Comparison of ENCODE assay signal across 10 cellular contexts in genomic region chr17:10875984-10876555, GRCh38. TPM values are rescaled to one million over a fixed set of nuclear protein-coding genes. Genes with fewer than 3 reads are reported as not detected.
A peak's percentile ranks its signal among the peaks of the same experiment; 100 is the strongest.
DNase-seq lines count a peak whose midpoint lies in the region; ATAC-seq, FAIRE-seq and TF ChIP-seq lines count a peak whose summit lies in the region.
"Had no signal": no experiment of that assay in that cellular context is flagged by ENCODE, and none has a peak within 500 bp of the region (broad histone marks: within the 10 kb centered on the region; RNA-seq: fewer than 3 reads in every experiment).

No MANE protein-coding gene starts in this region.

- peak; percentile 50 for TF ChIP-seq CTCF in CD4-positive, alpha-beta T cell (IDR thresholded peaks at IDR 0.05)
- TF ChIP-seq CTCF in GM23338 (conservative IDR thresholded peaks at IDR 0.05; ENCODE audit: low read depth in 2 of 2), result peak; percentile 71 to 79
- TF ChIP-seq CTCF in right lobe of liver (IDR thresholded peaks at IDR 0.05), result peak; percentile 67 to 77 (median 72)
- TF ChIP-seq CTCF in tibial nerve (IDR thresholded peaks at IDR 0.05), result peak; percentile 49 to 70 (median 62)

- intact Hi-C loops in CD4-positive, alpha-beta T cell (cut with DNase I, micrococcal nuclease), result no loop called here
- intact Hi-C loops in right lobe of liver (cut with DNase I), result no loop called here

- no peak overlapping the region for H3K27ac Mint-ChIP-seq in CD4-positive, alpha-beta T cell
- no peak overlapping the region for H3K27ac Mint-ChIP-seq in GM23338

- peaks cover 57% of the 10 kb centered on the region for H3K27me3 Mint-ChIP-seq in CD4-positive, alpha-beta T cell
- H3K27me3 Mint-ChIP-seq in GM23338 (ENCODE audit: insufficient read depth, low read depth, poor library complexity), result no peaks in the 10 kb centered on the region

- H3K9me2 ChIP-seq in GM23338 (ENCODE audit: insufficient read depth), result no peaks in the 10 kb centered on the region

- no peaks in the 10 kb centered on the region for H3K79me2 ChIP-seq in GM23338 (replicated peaks; ENCODE audit: insufficient read depth)

- H3K4me3 ChIP-seq in GM23338 (no peak overlapping the region), right lobe of liver (no peak overlapping the region), tibial nerve (no peak overlapping the region)
- H3K4me3 ChIP-seq: SK-N-MC had no signal

- H2AFZ ChIP-seq in GM23338, result no peak overlapping the region

- POLR2A ChIA-PET in CD4-positive, alpha-beta T cell (lab: Charles Lee), result no interaction called here

- no peaks in the 10 kb centered on the region for H4K20me1 ChIP-seq in GM23338 (replicated peaks; ENCODE audit: insufficient read depth)

- WGBS in right lobe of liver (ENCODE audit: insufficient coverage, low coverage, low lambda C conversion rate, missing lambda C conversion rate), result 0% methylated on average over 7 of the region's 7 CpGs
- 2 to 7% methylated on average over 7 of the region's 7 CpGs for WGBS in tibial nerve, 2 donors

- TF ChIP-seq EP300 in tibial nerve (IDR thresholded peaks at IDR 0.05), result no peak

- H3K4me1 ChIP-seq in GM23338 (ENCODE audit: insufficient read depth) (no peaks in the 10 kb centered on the region), right lobe of liver (no peaks in the 10 kb centered on the region), tibial nerve (peaks cover 0 to 5% (median 0%) of the 10 kb centered on the region in 4 donors)

- no peaks in the 10 kb centered on the region for H3F3A ChIP-seq in GM23338 (replicated peaks; ENCODE audit: low read depth)

- ATAC-seq in CD4-positive, alpha-beta T cell (ENCODE audit: poor library complexity), result no peak
- peak; percentile 85 for ATAC-seq in GM23338
- peak; percentile 80 to 84 (median 82) for ATAC-seq in right lobe of liver
- ATAC-seq in GM21737 (IDR thresholded peaks at IDR 0.05; ENCODE audit: unreplicated experiment), result no peak
- ATAC-seq in HG03045 (IDR thresholded peaks at IDR 0.05; ENCODE audit: unreplicated experiment), result no peak

- no peaks in the 10 kb centered on the region for H3K36me3 Mint-ChIP-seq in CD4-positive, alpha-beta T cell (ENCODE audit: low read depth)
- peaks cover 5% of the 10 kb centered on the region; the same call in 2 of the 3 replicates for H3K36me3 Mint-ChIP-seq in GM23338 (ENCODE audit: low read depth)

- no peak for TF ChIP-seq POLR2A in right lobe of liver (IDR thresholded peaks at IDR 0.05)
- no peak for TF ChIP-seq POLR2A in tibial nerve (IDR thresholded peaks at IDR 0.05)

- H3K9me3 Mint-ChIP-seq in CD4-positive, alpha-beta T cell, result no peaks in the 10 kb centered on the region
- peaks cover 92% of the 10 kb centered on the region for H3K9me3 Mint-ChIP-seq in GM23338

- no peak overlapping the region for H3K4me2 ChIP-seq in GM23338

- CTCF ChIA-PET in CD4-positive, alpha-beta T cell (lab: Charles Lee), result interaction anchor here (0.9 to 1.7 kb wide), 3 partner anchors 28 to 230 kb away, joined by 3 to 4 read pairs (median 3); no protein-coding TSS in a partner anchor

- H3K9me3 ChIP-seq in CD4-positive, alpha-beta T cell (ENCODE audit: control insufficient read depth, low read length), result no peaks in the 10 kb centered on the region
- H3K9me3 ChIP-seq in right lobe of liver (no peaks in the 10 kb centered on the region), tibial nerve (no peaks in the 10 kb centered on the region)

- no peak overlapping the region for H3K27ac ChIP-seq in CD4-positive, alpha-beta T cell (ENCODE audit: low read depth, low read length)
- H3K27ac ChIP-seq in GM23338 (ENCODE audit: low read depth) (no peak overlapping the region), right lobe of liver (no peak overlapping the region), tibial nerve (no peak overlapping the region)
- H3K27ac ChIP-seq: SK-N-MC had no signal

- FAIRE-seq in RCC 7860 (lab: Jason Lieb, UNC), result no peak

- H3K4me1 Mint-ChIP-seq in CD4-positive, alpha-beta T cell (ENCODE audit: low read depth), result no peaks in the 10 kb centered on the region
- no peaks in the 10 kb centered on the region for H3K4me1 Mint-ChIP-seq in GM23338

- peak in 1 of 10 experiments; percentile 3 for DNase-seq in CD4-positive, alpha-beta T cell
- DNase-seq in GM23338 (ENCODE audit: low spot score) (peak; percentile 83), RCC 7860 (ENCODE audit: low spot score) (peak; percentile 8), cerebellum (ENCODE audit: low spot score) (peak; percentile 7), right lobe of liver (peak in 2 of 3 donors; percentile 36 to 55), tibial nerve (ENCODE audit: low spot score in 2 of 2) (peak in 1 of 2 donors; percentile 39)

- no peak overlapping the region for H3K4me3 Mint-ChIP-seq in CD4-positive, alpha-beta T cell
- no peak overlapping the region for H3K4me3 Mint-ChIP-seq in GM23338

- H3K36me3 ChIP-seq in GM23338 (ENCODE audit: insufficient read depth) (no peaks in the 10 kb centered on the region), right lobe of liver (no peaks in the 10 kb centered on the region), tibial nerve (no peaks in the 10 kb centered on the region)

- peaks cover 14% of the 10 kb centered on the region for H3K27me3 ChIP-seq in CD4-positive, alpha-beta T cell (ENCODE audit: control insufficient read depth, insufficient read depth, low read length)
- H3K27me3 ChIP-seq in GM23338 (ENCODE audit: insufficient read depth) (no peaks in the 10 kb centered on the region), right lobe of liver (no peaks in the 10 kb centered on the region), tibial nerve (no peaks in the 10 kb centered on the region)

TF ChIP-seq in GM23338, 12 proteins besides CTCF, POLR2A, EP300 and RAD21:
- TF ChIP-seq ETS1 (IDR thresholded peaks at IDR 0.05) (no peak), ZNF331 (CRISPR knock-in tag; IDR thresholded peaks at IDR 0.05; ENCODE audit: low read depth) (no peak), NANOG (IDR thresholded peaks at IDR 0.05; ENCODE audit: borderline replicate concordance) (no peak), STAT1 (IDR thresholded peaks at IDR 0.05; ENCODE audit: unreplicated experiment) (no peak), REST (IDR thresholded peaks at IDR 0.05; ENCODE audit: unreplicated experiment) (peak; percentile 8)

RNA-seq across cellular contexts. Expression of gene PIRT, which starts 38.2 kb away (rescaled TPM):
- total RNA-seq in CD4-positive, alpha-beta T cell, result not detected
- total RNA-seq in GM23338 (2014; rRNA removed; shearing (Covaris generic)), result not detected in 2 replicates
- polyA plus RNA-seq in GM23338 (2016; fragmentation: Nextera tagmentation; extraction: Ambion mirVana), result not detected in 2 replicates
- total RNA-seq in cerebellum, result 7.3 TPM
- total RNA-seq in right lobe of liver, result not detected
- total RNA-seq in tibial nerve, result not detected
- total RNA-seq: skeletal muscle tissue had no signal

Comparison
In these comparisons a context has a peak if more than half of its experiments do, and no peak if none do; other contexts are left out.
1. ATAC-seq: peak in GM23338 (single experiment) and right lobe of liver (4 of 4); none in CD4-positive, alpha-beta T cell (single experiment), GM21737 (single experiment) and HG03045 (single experiment).
2. Peak in every context shown above with its lines, with median percentiles within 50 percentile points of each other: CTCF ChIP-seq.